Comparison of ENCODE assay signal across 9 cellular contexts in genomic region chr12:124828264-124829007, GRCh38. TPM values are rescaled to one million over a fixed set of nuclear protein-coding genes. Genes with fewer than 3 reads are reported as not detected.
A peak's percentile ranks its signal among the peaks of the same experiment; 100 is the strongest.
DNase-seq lines count a peak whose midpoint lies in the region; ATAC-seq and TF ChIP-seq lines count a peak whose summit lies in the region.
"Had no signal": no experiment of that assay in that cellular context is flagged by ENCODE, and none has a peak within 500 bp of the region (broad histone marks: within the 10 kb centered on the region; RNA-seq: fewer than 3 reads in every experiment).

No MANE protein-coding gene starts in this region.

- H4K8ac ChIP-seq in mesendoderm (ENCODE audit: low read depth, low read length), result no peak overlapping the region

- no peak overlapping the region for H3K18ac ChIP-seq in mesendoderm (ENCODE audit: low read length)

- H3K27ac Mint-ChIP-seq in MCF 10A (ENCODE audit: low read depth, unreplicated experiment), result peak overlapping the region; percentile 96
- no peak overlapping the region for H3K27ac Mint-ChIP-seq in T-helper 17 cell

- H3K27me3 ChIP-seq in mesendoderm (ENCODE audit: insufficient read depth, low read length, poor library complexity), result no peaks in the 10 kb centered on the region

- H2BK15ac ChIP-seq in mesendoderm (replicated peaks; ENCODE audit: low read depth), result no peak overlapping the region

- H3K79me2 ChIP-seq in mesendoderm (ENCODE audit: control insufficient read depth, insufficient read depth, low read length), result peaks cover 4% of the 10 kb centered on the region

- no peak overlapping the region for H3K4me2 ChIP-seq in mesendoderm (ENCODE audit: low read length)

- H2BK5ac ChIP-seq in mesendoderm (ENCODE audit: low read length), result no peak overlapping the region

- POLR2A ChIA-PET in MCF 10A (lab: Yijun Ruan, JAX), result interaction anchor here (0.6 to 5.0 kb wide), 22 partner anchors 9 to 310 kb away, joined by 3 to 42 read pairs (median 5); partner anchors contain the start of gene UBC

- H3K9me3 ChIP-seq in T-helper 17 cell (ENCODE audit: control insufficient read depth, low read length, poor library complexity, severe bottlenecking), result no peaks in the 10 kb centered on the region

- H3K9me3 Mint-ChIP-seq in MCF 10A (ENCODE audit: unreplicated experiment), result no peaks in the 10 kb centered on the region

- H3K4me1 Mint-ChIP-seq in MCF 10A (ENCODE audit: insufficient read depth, unreplicated experiment) (peaks cover 40% of the 10 kb centered on the region), T-helper 17 cell (no peaks in the 10 kb centered on the region)

- H3K9ac ChIP-seq in mesendoderm (ENCODE audit: low read length), result peak overlapping the region; percentile 5

- no peak overlapping the region for H2BK120ac ChIP-seq in mesendoderm (ENCODE audit: low read depth, low read length)

- WGBS in mesendoderm (ENCODE audit: extremely low coverage, insufficient coverage, low lambda C conversion rate), result no CpG with 5 or more reads among the region's 18 CpGs

- H3K4me3 Mint-ChIP-seq in MCF 10A (ENCODE audit: unreplicated experiment) (peak overlapping the region; percentile 58), T-helper 17 cell (no peak overlapping the region)

- DNase-seq in AG10803 (ENCODE audit: low read depth) (peak; percentile 51), HPDE6-E6E7 (ENCODE audit: extremely low spot score) (peak; percentile 84), MCF 10A (ENCODE audit: unreplicated experiment) (peak; percentile 97), mesendoderm (peak; percentile 60), T-helper 17 cell (no peak), GDM1 (lab: John Stamatoyannopoulos, UW) (no peak), middle frontal gyrus (ENCODE audit: extremely low spot score, low spot score) (no peak)
- DNase-seq: stimulated activated CD4-positive, alpha-beta T cell treated with anti-CD3 and anti-CD28 coated beads, Interleukin-15, amount 100 ng/mL, for 24 hours had no signal

- TF ChIP-seq CTCF in AG10803 (conservative IDR thresholded peaks at IDR 0.05; ENCODE audit: low read length), result no peak
- no peak for TF ChIP-seq CTCF in MCF 10A (IDR thresholded peaks at IDR 0.05; ENCODE audit: unreplicated experiment)

- H3K56ac ChIP-seq in mesendoderm (ENCODE audit: low read length), result peak overlapping the region; percentile 67

- H3K79me1 ChIP-seq in mesendoderm (ENCODE audit: low read length), result peaks cover 23% of the 10 kb centered on the region

- H3K23ac ChIP-seq in mesendoderm (ENCODE audit: low read length), result peak overlapping the region; percentile 66

- ATAC-seq in HG03520 (IDR thresholded peaks at IDR 0.05; ENCODE audit: unreplicated experiment) (no peak), T-helper 17 cell (no peak)

- no peak overlapping the region for H4K5ac ChIP-seq in mesendoderm (ENCODE audit: low read length)

- TSS peak; percentile 65 for BruUV-seq in MCF 10A (replicated peaks; lab: Mats Ljungman, UMichigan)

- H3K27me3 Mint-ChIP-seq in MCF 10A (ENCODE audit: insufficient read depth, unreplicated experiment) (no peaks in the 10 kb centered on the region), T-helper 17 cell (no peaks in the 10 kb centered on the region)

- peaks cover 7% of the 10 kb centered on the region for H3K4me1 ChIP-seq in mesendoderm (ENCODE audit: control insufficient read depth, low read depth, low read length)

- no peaks in the 10 kb centered on the region for H3K36me3 ChIP-seq in mesendoderm (ENCODE audit: control insufficient read depth, insufficient read depth, low read length)

- intact Hi-C loops in MCF 10A (cut with micrococcal nuclease), result loop anchor here (1.0 to 2.0 kb wide), 3 partner anchors 10 to 76 kb away; partner anchors contain the start of gene SCARB1

- H3K27ac ChIP-seq in mesendoderm (ENCODE audit: low read depth, low read length), result peak overlapping the region; percentile 21

- CTCF ChIA-PET in MCF 10A (lab: Yijun Ruan, JAX), result interaction anchor here (0.7 to 4.2 kb wide), 6 partner anchors 10 to 185 kb away, joined by 3 to 24 read pairs (median 4); no protein-coding TSS in a partner anchor

- no peak overlapping the region for H3K4ac ChIP-seq in mesendoderm (ENCODE audit: low read depth, low read length)

- H3K36me3 Mint-ChIP-seq in MCF 10A (ENCODE audit: insufficient read depth, unreplicated experiment) (peaks cover 31% of the 10 kb centered on the region), T-helper 17 cell (ENCODE audit: low read depth) (peaks cover 2% of the 10 kb centered on the region)

- H3K4me3 ChIP-seq in AG10803 (ENCODE audit: low read length), result no peak overlapping the region
- no peak overlapping the region for H3K4me3 ChIP-seq in mesendoderm (ENCODE audit: low read length)

- peak overlapping the region; percentile 85 for H2AK5ac ChIP-seq in mesendoderm (ENCODE audit: low read length)

RNA-seq across cellular contexts. Expression of gene SCARB1, which starts 35.2 kb away (rescaled TPM):
- 48.2 and 71.0 TPM in 2 replicates for total RNA-seq in MCF 10A (2022)
- 55.4 TPM for polyA plus RNA-seq in mesendoderm (2013, experiment 1 of 2)
- 56.4 TPM for polyA plus RNA-seq in mesendoderm (2013, experiment 2 of 2)
- 1 to 10 TPM; 1.3 to 1.7 TPM for total RNA-seq in T-helper 17 cell

Comparison
In these comparisons a context has a peak if more than half of its experiments do, and no peak if none do; other contexts are left out.
1. DNase-seq: peak in AG10803 (single experiment), HPDE6-E6E7 (single experiment), MCF 10A (single experiment) and mesendoderm (single experiment); none in T-helper 17 cell (0 of 3), GDM1 (single experiment) and middle frontal gyrus (single experiment).
2. RNA of gene SCARB1, which starts 35.2 kb away (total RNA-seq): 48.2 to 71.0 TPM in MCF 10A; 1.3 to 1.7 TPM in T-helper 17 cell; every median in the first group is over 10 times any median in the second.